8 cellular contexts compared by ENCODE assay signal in the genomic region with DNA sequence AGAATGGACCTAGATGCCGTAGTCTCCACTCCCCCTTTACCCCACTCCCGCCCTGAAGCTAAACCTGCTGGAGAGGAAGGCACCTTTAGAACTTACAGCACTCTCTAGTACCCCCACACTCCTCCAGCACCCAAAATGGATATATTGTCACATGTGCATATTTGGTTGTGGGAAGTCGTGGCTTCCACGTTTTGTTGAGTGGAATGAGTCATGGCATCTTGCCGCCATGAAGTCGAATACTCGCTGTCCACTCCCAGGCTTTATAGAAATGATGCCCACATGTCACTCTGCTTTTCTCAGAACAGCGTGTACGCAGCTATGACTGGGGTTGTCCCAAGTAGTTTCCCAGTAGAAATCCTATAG. TPM values are rescaled to one million over a fixed set of nuclear protein-coding genes. Genes with fewer than 3 reads are reported as not detected.
A peak's percentile ranks its signal among the peaks of the same experiment; 100 is the strongest.
DNase-seq lines count a peak whose midpoint lies in the region; ATAC-seq and TF ChIP-seq lines count a peak whose summit lies in the region.

No MANE protein-coding gene starts in this region.

- H3K4me2 ChIP-seq in SK-N-SH = peak overlapping the region; percentile 89

- CTCF ChIA-PET in SK-N-SH (lab: Yijun Ruan, JAX) = interaction anchor here (0.9 to 2.1 kb wide), 8 partner anchors 10 to 518 kb away, joined by 3 to 8 read pairs (median 3); no protein-coding TSS in a partner anchor
- CTCF ChIA-PET in MCF 10A (lab: Yijun Ruan, JAX) = interaction anchor here (0.6 to 1.1 kb wide), 5 partner anchors 514 to 1585 kb away, joined by 3 to 5 read pairs (median 3); partner anchors contain the start of genes MMAA and ZNF827

- no peaks in the 10 kb centered on the region for H3K9me3 ChIP-seq in SK-N-SH

- H3K4me1 Mint-ChIP-seq in MCF 10A (ENCODE audit: insufficient read depth, unreplicated experiment) = peaks cover 10% of the 10 kb centered on the region

- H3K9me3 Mint-ChIP-seq in MCF 10A (ENCODE audit: unreplicated experiment) = peaks cover 14% of the 10 kb centered on the region

- no peak for TF ChIP-seq EP300 in SK-N-SH (IDR thresholded peaks at IDR 0.05; ENCODE audit: borderline replicate concordance in 1 of 2, low read depth in 1 of 2, low read length in 1 of 2)

- peak overlapping the region; percentile 68 to 94 for H3K27ac ChIP-seq in SK-N-SH (ENCODE audit: low read depth in 2 of 2, low read length in 1 of 2)

- no peaks in the 10 kb centered on the region for H3K27me3 Mint-ChIP-seq in MCF 10A (ENCODE audit: insufficient read depth, unreplicated experiment)

- no peak for TF ChIP-seq RAD21 in SK-N-SH (IDR thresholded peaks at IDR 0.05; ENCODE audit: low read length)

- H3K9ac ChIP-seq in SK-N-SH = peak overlapping the region; percentile 84

- H3K36me3 ChIP-seq in SK-N-SH (replicated peaks in 1 of 2; ENCODE audit: control insufficient read depth in 1 of 2, insufficient read depth in 2 of 2, low read length in 1 of 2) = peaks cover 31 to 39% of the 10 kb centered on the region in 2 experiments

- 0% methylated on average over 9 of the region's 9 CpGs for WGBS in SK-N-SH (ENCODE audit: low lambda C conversion rate)

- peak; percentile 87 for DNase-seq in CD1c-positive myeloid dendritic cell (ENCODE audit: extremely low spot score)
- peak; percentile 41 for DNase-seq in SK-N-SH
- peak; percentile 73 for DNase-seq in MCF 10A (ENCODE audit: unreplicated experiment)
- DNase-seq in iris pigment epithelial cell (ENCODE audit: low read depth) = peak; percentile 78
- peak; percentile 24 to 36 for DNase-seq in stimulated activated CD4-positive, alpha-beta T cell treated with anti-CD3 and anti-CD28 coated beads, Interleukin-15, amount 100 ng/mL, for 48 hours (ENCODE audit: low read depth in 2 of 2)
- DNase-seq in mesenteric fat pad (ENCODE audit: low spot score) = no peak

- H3K9me2 ChIP-seq in SK-N-SH = no peaks in the 10 kb centered on the region

- no TSS peak for BruUV-seq in MCF 10A (replicated peaks; lab: Mats Ljungman, UMichigan)

- POLR2A ChIA-PET in SK-N-SH (lab: Yijun Ruan, JAX) (no interaction called here), MCF 10A (lab: Yijun Ruan, JAX) (interaction anchor here (0.8 to 4.8 kb wide), 16 partner anchors 9 to 1913 kb away, joined by 3 to 63 read pairs (median 4); partner anchors contain the start of genes OTUD4 and SMARCA5)

- peak overlapping the region; percentile 99 for H3K27ac Mint-ChIP-seq in MCF 10A (ENCODE audit: low read depth, unreplicated experiment)

- H3K4me3 ChIP-seq in SK-N-SH (ENCODE audit: low read depth in 2 of 2, low read length in 1 of 2) = peak overlapping the region; percentile 65 to 79

- peaks cover 11% of the 10 kb centered on the region; the same call in 1 of the 2 replicates for H4K20me1 ChIP-seq in SK-N-SH (ENCODE audit: insufficient read depth)

- peaks cover 92% of the 10 kb centered on the region for H3K79me2 ChIP-seq in SK-N-SH (ENCODE audit: insufficient read depth)

- H3K4me3 Mint-ChIP-seq in MCF 10A (ENCODE audit: unreplicated experiment) = peak overlapping the region; percentile 94

- H3F3A ChIP-seq in SK-N-SH (replicated peaks; ENCODE audit: insufficient read depth) = peaks cover 12% of the 10 kb centered on the region

- H2AFZ ChIP-seq in SK-N-SH (ENCODE audit: low read depth) = peak overlapping the region; percentile 71

- H3K27me3 ChIP-seq in SK-N-SH (ENCODE audit: insufficient read depth) = no peaks in the 10 kb centered on the region

- peaks cover 0 to 12% of the 10 kb centered on the region in 2 experiments; a peak in 2 of 4 replicates for H3K4me1 ChIP-seq in SK-N-SH (ENCODE audit: control insufficient read depth in 1 of 2, insufficient read depth in 2 of 2, low read depth in 1 of 2, low read length in 1 of 2)

- H3K36me3 Mint-ChIP-seq in MCF 10A (ENCODE audit: insufficient read depth, unreplicated experiment) = peaks cover 27% of the 10 kb centered on the region

- intact Hi-C loops in MCF 10A (cut with micrococcal nuclease) = loop anchor here (10.0 kb wide), 1 partner anchor 516 kb away; the partner anchor contains the start of gene MMAA

- no peak for TF ChIP-seq CTCF in SK-N-SH (IDR thresholded peaks at IDR 0.05)
- TF ChIP-seq CTCF in MCF 10A (IDR thresholded peaks at IDR 0.05; ENCODE audit: unreplicated experiment) = no peak

- ATAC-seq in GM19324 (IDR thresholded peaks at IDR 0.05; ENCODE audit: low FRiP score, unreplicated experiment) (peak; percentile 5), HG03460 (IDR thresholded peaks at IDR 0.05; ENCODE audit: unreplicated experiment) (peak; percentile 21)

TF ChIP-seq in SK-N-SH, 30 proteins besides CTCF, POLR2A, EP300 and RAD21:
- no peak for TF ChIP-seq FOXM1 (IDR thresholded peaks at IDR 0.05; ENCODE audit: low read depth)
- TF ChIP-seq ZBTB33 (IDR thresholded peaks at IDR 0.05; ENCODE audit: borderline replicate concordance, low read depth) = no peak
- no peak for TF ChIP-seq RCOR1 (IDR thresholded peaks at IDR 0.05; ENCODE audit: low read length)
- TF ChIP-seq POLR2AphosphoS5 (IDR thresholded peaks at IDR 0.05; ENCODE audit: low read depth, low read length) = no peak
- TF ChIP-seq, protein P1, sequence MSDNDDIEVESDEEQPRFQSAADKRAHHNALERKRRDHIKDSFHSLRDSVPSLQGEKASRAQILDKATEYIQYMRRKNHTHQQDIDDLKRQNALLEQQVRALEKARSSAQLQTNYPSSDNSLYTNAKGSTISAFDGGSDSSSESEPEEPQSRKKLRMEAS (IDR thresholded peaks at IDR 0.05; ENCODE audit: low read depth) = peak; percentile 8; the same call in 1 of the 2 replicates
- peak; percentile 63; the same call in 1 of the 2 replicates for TF ChIP-seq FOSL2 (IDR thresholded peaks at IDR 0.05; ENCODE audit: borderline replicate concordance, low read depth)
- TF ChIP-seq FOXJ3 (CRISPR knock-in tag; IDR thresholded peaks at IDR 0.05) = 0 out of 2 replicates have a peak, but pooled peaks have one; percentile 45
- no peak for TF ChIP-seq NFIC (IDR thresholded peaks at IDR 0.05; ENCODE audit: borderline replicate concordance)
- TF ChIP-seq JUND (IDR thresholded peaks at IDR 0.05) = peak; percentile 34; the same call in 1 of the 2 replicates
- TF ChIP-seq, protein P2, sequence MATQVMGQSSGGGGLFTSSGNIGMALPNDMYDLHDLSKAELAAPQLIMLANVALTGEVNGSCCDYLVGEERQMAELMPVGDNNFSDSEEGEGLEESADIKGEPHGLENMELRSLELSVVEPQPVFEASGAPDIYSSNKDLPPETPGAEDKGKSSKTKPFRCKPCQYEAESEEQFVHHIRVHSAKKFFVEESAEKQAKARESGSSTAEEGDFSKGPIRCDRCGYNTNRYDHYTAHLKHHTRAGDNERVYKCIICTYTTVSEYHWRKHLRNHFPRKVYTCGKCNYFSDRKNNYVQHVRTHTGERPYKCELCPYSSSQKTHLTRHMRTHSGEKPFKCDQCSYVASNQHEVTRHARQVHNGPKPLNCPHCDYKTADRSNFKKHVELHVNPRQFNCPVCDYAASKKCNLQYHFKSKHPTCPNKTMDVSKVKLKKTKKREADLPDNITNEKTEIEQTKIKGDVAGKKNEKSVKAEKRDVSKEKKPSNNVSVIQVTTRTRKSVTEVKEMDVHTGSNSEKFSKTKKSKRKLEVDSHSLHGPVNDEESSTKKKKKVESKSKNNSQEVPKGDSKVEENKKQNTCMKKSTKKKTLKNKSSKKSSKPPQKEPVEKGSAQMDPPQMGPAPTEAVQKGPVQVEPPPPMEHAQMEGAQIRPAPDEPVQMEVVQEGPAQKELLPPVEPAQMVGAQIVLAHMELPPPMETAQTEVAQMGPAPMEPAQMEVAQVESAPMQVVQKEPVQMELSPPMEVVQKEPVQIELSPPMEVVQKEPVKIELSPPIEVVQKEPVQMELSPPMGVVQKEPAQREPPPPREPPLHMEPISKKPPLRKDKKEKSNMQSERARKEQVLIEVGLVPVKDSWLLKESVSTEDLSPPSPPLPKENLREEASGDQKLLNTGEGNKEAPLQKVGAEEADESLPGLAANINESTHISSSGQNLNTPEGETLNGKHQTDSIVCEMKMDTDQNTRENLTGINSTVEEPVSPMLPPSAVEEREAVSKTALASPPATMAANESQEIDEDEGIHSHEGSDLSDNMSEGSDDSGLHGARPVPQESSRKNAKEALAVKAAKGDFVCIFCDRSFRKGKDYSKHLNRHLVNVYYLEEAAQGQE (IDR thresholded peaks at IDR 0.05; ENCODE audit: low read depth, low read length) = no peak
- TF ChIP-seq MXI1 (IDR thresholded peaks at IDR 0.05; ENCODE audit: low read depth, low read length) = peak; percentile 91; the same call in 1 of the 2 replicates
TF ChIP-seq in SK-N-SH: peak in this region for 5.

RNA-seq across cellular contexts. Expression of gene ABCE1, which starts 0.5 kb away (rescaled TPM):
- polyA plus RNA-seq in SK-N-SH (2012; rRNA removed) = 48.3 and 51.8 TPM in 2 replicates
- 58.9 and 60.9 TPM in 2 replicates for polyA plus RNA-seq in SK-N-SH (2012; cell fraction: cytosol; rRNA removed)
- polyA plus RNA-seq in SK-N-SH (2012; cell fraction: nucleus; rRNA removed) = 36.8 and 70.0 TPM in 2 replicates
- 136 and 140 TPM in 2 replicates for total RNA-seq in MCF 10A (2022)
- 66.7 TPM for total RNA-seq in mesenteric fat pad

RNA-seq across cellular contexts. Expression of gene ANAPC10, which starts 0.7 kb away (rescaled TPM):
- 19.1 and 24.3 TPM in 2 replicates for polyA plus RNA-seq in SK-N-SH (2012; rRNA removed)
- polyA plus RNA-seq in SK-N-SH (2012; cell fraction: cytosol; rRNA removed) = 29.3 and 37.9 TPM in 2 replicates
- 9.6 and 16.7 TPM in 2 replicates for polyA plus RNA-seq in SK-N-SH (2012; cell fraction: nucleus; rRNA removed)
- 32.2 and 38.9 TPM in 2 replicates for total RNA-seq in MCF 10A (2022)
- total RNA-seq in mesenteric fat pad = 18.6 TPM
